Comparison of ENCODE assay signal across 29 cellular contexts in the genomic region with DNA sequence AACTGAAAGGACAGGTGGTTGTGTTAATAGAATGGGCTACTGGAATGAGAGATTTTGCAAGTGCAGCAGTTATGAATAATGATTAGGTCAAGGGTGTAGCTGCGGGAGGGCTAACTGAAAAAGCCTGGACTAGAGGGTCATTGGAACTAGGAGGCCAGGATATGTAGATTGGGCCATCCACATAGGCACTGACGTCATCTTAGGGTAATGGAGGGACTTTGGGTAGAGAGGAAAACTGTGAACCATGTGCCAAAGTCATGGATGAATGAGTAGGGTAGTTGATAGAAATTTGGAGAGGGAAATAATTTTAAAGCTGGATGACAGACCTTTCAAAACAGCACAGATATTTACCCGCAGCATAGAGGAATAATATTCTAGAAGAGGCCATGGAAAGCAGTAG.
"Had no signal": no experiment of that assay in that cellular context is flagged by ENCODE, and none has a peak within 500 bp of the region (broad histone marks: within the 10 kb centered on the region; RNA-seq: fewer than 3 reads in every experiment).

No MANE protein-coding gene starts in this region.

- H3K4me3 ChIP-seq: colonic mucosa, coronary artery, dorsolateral prefrontal cortex, esophagus muscularis mucosa, esophagus squamous epithelium, gastrocnemius medialis, gastroesophageal sphincter, heart left ventricle, heart right ventricle had no signal

- ATAC-seq: effector memory CD8-positive, alpha-beta T cell; esophagus mucosa; foreskin keratinocyte; gastrocnemius medialis; gastroesophageal sphincter; heart left ventricle; heart right ventricle had no signal

- DNase-seq: colonic mucosa; cortex of kidney; dermis blood vessel endothelial cell; dorsolateral prefrontal cortex; effector CD4-positive, alpha-beta T cell; effector CD8-positive, alpha-beta T cell; effector memory CD4-positive, alpha-beta T cell; effector memory CD8-positive, alpha-beta T cell; endodermal cell; erythroblast; esophagus squamous epithelium; foreskin fibroblast; foreskin keratinocyte; foreskin melanocyte; gastrocnemius medialis; glutamatergic neuron; head of caudate nucleus; heart left ventricle; heart right ventricle had no signal

- H3K27me3 ChIP-seq: colonic mucosa, esophagus muscularis mucosa, esophagus squamous epithelium, foreskin keratinocyte, gastrocnemius medialis, gastroesophageal sphincter, heart left ventricle, heart right ventricle had no signal

- H3K27ac ChIP-seq: colonic mucosa, coronary artery, dorsolateral prefrontal cortex, epithelial cell of prostate, esophagus muscularis mucosa, esophagus squamous epithelium, foreskin keratinocyte, gastrocnemius medialis, gastroesophageal sphincter, heart left ventricle, heart right ventricle had no signal

- H3K9me3 ChIP-seq: colonic mucosa, esophagus muscularis mucosa, esophagus squamous epithelium, gastrocnemius medialis, gastroesophageal sphincter, heart left ventricle, heart right ventricle had no signal

- H3K36me3 ChIP-seq: colonic mucosa, esophagus muscularis mucosa, esophagus squamous epithelium, gastrocnemius medialis, gastroesophageal sphincter, heart left ventricle, heart right ventricle had no signal

- H3K4me1 Mint-ChIP-seq: endodermal cell had no signal

- H3K4me1 ChIP-seq: colonic mucosa, esophagus muscularis mucosa, esophagus squamous epithelium, foreskin keratinocyte, gastrocnemius medialis, gastroesophageal sphincter, heart left ventricle, heart right ventricle had no signal

- H3K4me3 Mint-ChIP-seq: dendritic cell treated with granulocyte-macrophage colony-stimulating factor and Interleukin-4, amounts not matched to agents 40 ng/mL and 50 ng/mL, for 4 days; effector memory CD8-positive, alpha-beta T cell; endodermal cell had no signal

- H3K27ac Mint-ChIP-seq: dendritic cell treated with granulocyte-macrophage colony-stimulating factor and Interleukin-4, amounts not matched to agents 40 ng/mL and 50 ng/mL, for 4 days; effector memory CD8-positive, alpha-beta T cell; endodermal cell had no signal

- FAIRE-seq: colon, endometrium, endothelial cell of umbilical vein, frontal cortex had no signal

- H3K27me3 Mint-ChIP-seq: dendritic cell treated with granulocyte-macrophage colony-stimulating factor and Interleukin-4, amounts not matched to agents 40 ng/mL and 50 ng/mL, for 4 days; effector memory CD8-positive, alpha-beta T cell had no signal
